ENCODE assay signal across 21 cellular contexts in the genomic region with DNA sequence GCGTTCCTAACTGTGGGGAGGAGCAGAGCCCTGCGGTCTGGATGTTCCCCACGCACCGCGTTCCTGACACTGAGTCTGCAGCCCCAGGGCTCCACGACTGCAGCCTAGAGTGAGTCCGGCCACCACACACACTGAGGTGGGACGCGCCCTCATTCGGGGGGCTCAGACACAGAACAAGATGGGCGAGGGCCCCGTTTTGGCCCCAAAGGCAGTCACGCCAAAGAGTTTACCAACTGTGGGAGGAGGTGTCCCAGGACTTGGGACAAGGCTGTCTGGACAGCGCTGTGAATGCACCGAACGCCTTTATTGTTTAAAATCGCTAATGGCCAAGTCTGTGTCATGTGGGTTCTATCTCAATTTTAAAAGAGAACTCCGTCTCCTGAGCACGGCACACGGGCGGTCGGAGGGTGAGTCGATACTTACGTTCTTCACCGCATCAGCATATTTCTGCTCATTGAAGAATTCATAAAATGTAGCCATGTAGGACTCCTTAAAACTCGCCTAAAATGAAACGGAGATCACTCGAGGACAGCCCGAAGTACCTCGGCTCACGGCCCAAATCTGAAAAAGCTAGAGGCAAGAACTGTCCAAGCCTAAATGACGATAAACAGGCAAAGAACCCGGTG. TPM values are rescaled to one million over a fixed set of nuclear protein-coding genes. Genes with fewer than 3 reads are reported as not detected.
"Had no signal": no experiment of that assay in that cellular context is flagged by ENCODE, and none has a peak within 500 bp of the region (broad histone marks: within the 10 kb centered on the region; RNA-seq: fewer than 3 reads in every experiment).

No MANE protein-coding gene starts in this region.

- ATAC-seq: activated CD8-positive, alpha-beta T cell treated with anti-CD3 and anti-CD28 coated beads for 36 hours; activated naive CD4-positive, alpha-beta T cell treated with anti-CD3 and anti-CD28 coated beads, Interleukin-2, amount 50 U/mL, for 72 hours; stimulated activated naive CD8-positive, alpha-beta T cell treated with anti-CD3 and anti-CD28 coated beads, Interleukin-15, Interleukin-2, amounts not matched to agents 100 U/mL and 50 U/mL, for 24 hours had no signal

- H3K4me3 Mint-ChIP-seq: activated CD8-positive, alpha-beta T cell treated with anti-CD3 and anti-CD28 coated beads for 36 hours; activated T-helper 1 cell treated with anti-CD3 and anti-CD28 coated beads, Interleukin-12 subunit alpha, Interleukin-12 subunit beta, Interleukin-2, Interleukin-4 antibody, amounts not matched to agents 30 ng/mL and 10 ng/mL and 1 ng/mL, durations not matched to agents 14 hours and 24 hours and 36 hours; mesothelial cell of epicardium; T-helper 2 cell treated with Interferon-gamma antibody and Interleukin-4, amounts not matched to agents 5 μg/mL and 100 μg/mL, for 36 hours had no signal

- H3K4me1 Mint-ChIP-seq: mesothelial cell of epicardium had no signal

- H3K27ac ChIP-seq: colonic mucosa, prostate gland, SJSA1, upper lobe of left lung had no signal

- H3K27me3 ChIP-seq: colonic mucosa, SJSA1, upper lobe of left lung had no signal

- H3K4me3 ChIP-seq: colonic mucosa, prostate gland, SJSA1, upper lobe of left lung had no signal

- DNase-seq: activated CD4-positive, CD25-positive, alpha-beta regulatory T cell treated with anti-CD3 and anti-CD28 coated beads, Interleukin-2, amount 50 U/mL, for 72 hours; activated CD8-positive, alpha-beta memory T cell treated with anti-CD3 and anti-CD28 coated beads, Interleukin-2, amount 50 U/mL, for 4 hours; activated CD8-positive, alpha-beta T cell treated with anti-CD3 and anti-CD28 coated beads for 36 hours; anterior cingulate cortex; colonic mucosa; effector CD4-positive, alpha-beta T cell; occipital lobe; stimulated activated CD4-positive, alpha-beta T cell treated with anti-CD3 and anti-CD28 coated beads, Interleukin-2, amount 100 ng/mL, for 48 hours; stimulated activated CD8-positive, alpha-beta memory T cell treated with anti-CD3 and anti-CD28 coated beads, Interleukin-4, amount 100 ng/mL, for 48 hours; stimulated activated naive CD8-positive, alpha-beta T cell treated with anti-CD3 and anti-CD28 coated beads, Interleukin-15, Interleukin-2, amounts not matched to agents 100 U/mL and 50 U/mL, for 24 hours; SW 1271 had no signal

- FAIRE-seq: bronchial epithelial cell, frontal cortex, keratinocyte had no signal

- H3K9me3 ChIP-seq: colonic mucosa, prostate gland, SJSA1, upper lobe of left lung had no signal

- H3K4me1 ChIP-seq: colonic mucosa, prostate gland, upper lobe of left lung had no signal

- H3K36me3 Mint-ChIP-seq: activated naive CD4-positive, alpha-beta T cell treated with anti-CD3 and anti-CD28 coated beads, Interleukin-2, amount 50 U/mL, for 72 hours had no signal

- H3K36me3 ChIP-seq: colonic mucosa had no signal

- H3K27ac Mint-ChIP-seq: activated CD8-positive, alpha-beta T cell treated with anti-CD3 and anti-CD28 coated beads for 36 hours; activated T-helper 1 cell treated with anti-CD3 and anti-CD28 coated beads, Interleukin-12 subunit alpha, Interleukin-12 subunit beta, Interleukin-2, Interleukin-4 antibody, amounts not matched to agents 30 ng/mL and 10 ng/mL and 1 ng/mL, durations not matched to agents 14 hours and 24 hours and 36 hours; mesothelial cell of epicardium; T-helper 2 cell treated with Interferon-gamma antibody and Interleukin-4, amounts not matched to agents 5 μg/mL and 100 μg/mL, for 36 hours had no signal

- H3K27me3 Mint-ChIP-seq: activated CD8-positive, alpha-beta T cell treated with anti-CD3 and anti-CD28 coated beads for 36 hours had no signal

- H3K9me3 Mint-ChIP-seq: activated CD8-positive, alpha-beta T cell treated with anti-CD3 and anti-CD28 coated beads for 36 hours; activated naive CD4-positive, alpha-beta T cell treated with anti-CD3 and anti-CD28 coated beads, Interleukin-2, amount 50 U/mL, for 72 hours; activated T-helper 1 cell treated with anti-CD3 and anti-CD28 coated beads, Interleukin-12 subunit alpha, Interleukin-12 subunit beta, Interleukin-2, Interleukin-4 antibody, amounts not matched to agents 30 ng/mL and 10 ng/mL and 1 ng/mL, durations not matched to agents 14 hours and 24 hours and 36 hours; mesothelial cell of epicardium; T-helper 2 cell treated with Interferon-gamma antibody and Interleukin-4, amounts not matched to agents 5 μg/mL and 100 μg/mL, for 36 hours had no signal

RNA-seq across cellular contexts. Expression of gene C13orf46, which starts 35.2 kb away (rescaled TPM):
- total RNA-seq: bronchial epithelial cell, SJSA1 had no signal
- polyA plus RNA-seq: keratinocyte had no signal
